ENCODE assay signal across 1 cellular context in the genomic region with DNA sequence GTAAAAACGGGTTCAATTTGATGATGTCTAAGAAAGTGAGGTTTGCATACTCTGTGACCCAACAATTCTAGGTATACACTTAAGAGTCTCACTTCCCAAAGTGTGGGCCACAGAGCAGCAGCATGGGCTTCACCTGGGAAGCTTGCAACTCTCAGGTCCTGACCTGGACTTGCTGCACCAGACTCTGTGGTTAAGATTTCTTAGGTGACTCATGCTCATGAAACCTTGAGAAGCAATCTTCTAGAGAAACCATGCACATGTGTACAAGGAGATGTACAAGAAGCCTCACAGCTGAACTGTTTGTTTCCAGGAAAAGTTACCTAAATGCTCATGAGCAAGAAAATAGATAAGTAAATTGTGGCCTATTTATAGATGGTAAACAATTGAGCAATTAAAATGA.
TF ChIP-seq lines count a peak whose summit lies in the region.

No MANE protein-coding gene starts in this region.

TF ChIP-seq in SK-N-SH treated with all-trans-retinoic acid at 6 μM for 48 hours, 23 proteins besides CTCF, POLR2A, EP300 and RAD21:
- TF ChIP-seq, protein P1, sequence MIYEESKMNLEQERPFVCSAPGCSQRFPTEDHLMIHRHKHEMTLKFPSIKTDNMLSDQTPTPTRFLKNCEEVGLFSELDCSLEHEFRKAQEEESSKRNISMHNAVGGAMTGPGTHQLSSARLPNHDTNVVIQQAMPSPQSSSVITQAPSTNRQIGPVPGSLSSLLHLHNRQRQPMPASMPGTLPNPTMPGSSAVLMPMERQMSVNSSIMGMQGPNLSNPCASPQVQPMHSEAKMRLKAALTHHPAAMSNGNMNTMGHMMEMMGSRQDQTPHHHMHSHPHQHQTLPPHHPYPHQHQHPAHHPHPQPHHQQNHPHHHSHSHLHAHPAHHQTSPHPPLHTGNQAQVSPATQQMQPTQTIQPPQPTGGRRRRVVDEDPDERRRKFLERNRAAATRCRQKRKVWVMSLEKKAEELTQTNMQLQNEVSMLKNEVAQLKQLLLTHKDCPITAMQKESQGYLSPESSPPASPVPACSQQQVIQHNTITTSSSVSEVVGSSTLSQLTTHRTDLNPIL (CRISPR knock-in tag; IDR thresholded peaks at IDR 0.05; ENCODE audit: low read depth): no peak
- TF ChIP-seq TCF4 (CRISPR knock-in tag; IDR thresholded peaks at IDR 0.05; ENCODE audit: borderline replicate concordance): no peak
- no peak for TF ChIP-seq RARB (CRISPR knock-in tag; IDR thresholded peaks at IDR 0.05)
- TF ChIP-seq ZNF70 (CRISPR knock-in tag; IDR thresholded peaks at IDR 0.05): no peak
- no peak for TF ChIP-seq ZC3H10 (CRISPR knock-in tag; IDR thresholded peaks at IDR 0.05)
- TF ChIP-seq ESRRG (CRISPR knock-in tag; IDR thresholded peaks at IDR 0.05): no peak
